Comparison of ENCODE assay signal across 29 cellular contexts in the genomic region with DNA sequence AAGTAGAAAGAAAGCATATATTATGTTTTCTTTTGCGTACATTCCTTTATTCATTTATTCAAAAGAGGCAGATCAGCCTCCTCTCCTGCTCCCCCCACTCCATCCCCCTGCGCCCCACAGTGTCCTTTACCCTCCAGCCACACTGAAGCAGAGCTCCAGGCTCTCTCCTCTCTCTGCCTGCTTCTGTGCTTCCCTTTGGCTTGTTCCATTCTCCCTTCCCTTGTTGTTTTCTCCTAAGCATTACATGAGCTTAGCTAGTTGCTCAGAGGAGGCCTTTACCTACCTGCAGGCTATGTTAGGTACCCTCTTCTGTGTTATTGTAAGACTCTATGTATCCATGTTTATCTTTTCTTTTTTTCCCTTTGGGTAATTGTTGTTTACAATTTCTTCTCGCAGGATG.
"Had no signal": no experiment of that assay in that cellular context is flagged by ENCODE, and none has a peak within 500 bp of the region (broad histone marks: within the 10 kb centered on the region; RNA-seq: fewer than 3 reads in every experiment).

No MANE protein-coding gene starts in this region.

- H3K4me1 ChIP-seq: breast epithelium, esophagus squamous epithelium, prostate gland had no signal

- H3K27me3 ChIP-seq: breast epithelium, esophagus squamous epithelium, neutrophil, sigmoid colon, upper lobe of left lung, vagina had no signal

- H3K9me3 ChIP-seq: breast epithelium, esophagus squamous epithelium, left ventricle myocardium inferior, mucosa of descending colon, neutrophil, prostate gland, sigmoid colon, thoracic aorta, upper lobe of left lung, vagina had no signal

- DNase-seq: activated CD4-positive, alpha-beta T cell treated with anti-CD3 and anti-CD28 coated beads for 1 hour; activated CD4-positive, alpha-beta T cell treated with anti-CD3 and anti-CD28 coated beads, Interleukin-2, amount 10 ng/mL, durations not matched to agents 7 days and 5 days; activated CD8-positive, alpha-beta memory T cell treated with anti-CD3 and anti-CD28 coated beads, Interleukin-2, amount 10 ng/mL, durations not matched to agents 7 days and 5 days; activated CD8-positive, alpha-beta T cell treated with anti-CD3 and anti-CD28 coated beads, Interleukin-2, amount 10 ng/mL, durations not matched to agents 7 days and 5 days; activated T-cell treated with anti-CD3 and anti-CD28 coated beads, Interleukin-2, amount 50 U/mL, for 48 hours; esophagus squamous epithelium; foreskin melanocyte; left ventricle myocardium inferior; mesendoderm; mucosa of descending colon; sigmoid colon; small intestine; stimulated activated CD4-positive, alpha-beta T cell treated with anti-CD3 and anti-CD28 coated beads, Interleukin-4, amount 100 ng/mL, for 24 hours; T-helper 9 cell; upper lobe of left lung had no signal

- H3K27me3 Mint-ChIP-seq: activated CD4-positive, alpha-beta T cell treated with anti-CD3 and anti-CD28 coated beads, Interleukin-2, amount 10 ng/mL, durations not matched to agents 7 days and 5 days; activated CD8-positive, alpha-beta memory T cell treated with anti-CD3 and anti-CD28 coated beads, Interleukin-2, amount 10 ng/mL, durations not matched to agents 7 days and 5 days; central memory CD8-positive, alpha-beta T cell; dendritic cell treated with granulocyte-macrophage colony-stimulating factor and Interleukin-4, amounts not matched to agents 40 ng/mL and 50 ng/mL, for 4 days; natural killer cell treated with Interleukin-12 subunit alpha and Interleukin-12 subunit beta and Interleukin-15 and Interleukin-18, amount 100 ng/mL, for 72 hours; stimulated activated naive CD8-positive, alpha-beta T cell treated with anti-CD3 and anti-CD28 coated beads, Interleukin-15, Interleukin-2, amounts not matched to agents 100 ng/mL and 50 ng/mL, for 24 hours had no signal

- H3K27ac Mint-ChIP-seq: activated CD4-positive, alpha-beta T cell treated with anti-CD3 and anti-CD28 coated beads, Interleukin-2, amount 10 ng/mL, durations not matched to agents 7 days and 5 days; activated CD8-positive, alpha-beta memory T cell treated with anti-CD3 and anti-CD28 coated beads, Interleukin-2, amount 10 ng/mL, durations not matched to agents 7 days and 5 days; activated CD8-positive, alpha-beta T cell treated with anti-CD3 and anti-CD28 coated beads, Interleukin-2, amount 10 ng/mL, durations not matched to agents 7 days and 5 days; activated naive CD4-positive, alpha-beta T cell treated with anti-CD3 and anti-CD28 coated beads, Interleukin-2, amount 50 U/mL, for 72 hours; activated T-helper 2 cell treated with anti-CD3 and anti-CD28 coated beads, Interferon-gamma antibody, Interleukin-2, Interleukin-4, amounts not matched to agents 10 μg/mL and 5 μg/mL and 100 μg/mL, durations not matched to agents 14 hours and 24 hours and 36 hours; dendritic cell treated with granulocyte-macrophage colony-stimulating factor and Interleukin-4, amounts not matched to agents 40 ng/mL and 50 ng/mL, for 4 days; natural killer cell treated with Interleukin-12 subunit alpha and Interleukin-12 subunit beta and Interleukin-15 and Interleukin-18, amount 100 ng/mL, for 72 hours; stimulated activated effector memory CD8-positive, alpha-beta T cell treated with anti-CD3 and anti-CD28 coated beads, Interleukin-12 subunit alpha, Interleukin-12 subunit beta, amount 100 ng/mL, for 72 hours; stimulated activated naive CD8-positive, alpha-beta T cell treated with anti-CD3 and anti-CD28 coated beads, Interleukin-15, Interleukin-2, amounts not matched to agents 100 ng/mL and 50 ng/mL, for 24 hours; T-helper 1 cell treated with Interleukin-12 subunit alpha and Interleukin-12 subunit beta and Interleukin-4 antibody, amounts not matched to agents 30 μg/mL and 1 μg/mL, for 36 hours had no signal

- H3K36me3 Mint-ChIP-seq: activated CD8-positive, alpha-beta memory T cell treated with anti-CD3 and anti-CD28 coated beads, Interleukin-2, amount 10 ng/mL, durations not matched to agents 7 days and 5 days; activated naive CD4-positive, alpha-beta T cell treated with anti-CD3 and anti-CD28 coated beads, Interleukin-2, amount 50 U/mL, for 72 hours; natural killer cell treated with Interleukin-12 subunit alpha and Interleukin-12 subunit beta and Interleukin-15 and Interleukin-18, amount 100 ng/mL, for 72 hours had no signal

- H3K27ac ChIP-seq: breast epithelium, epithelial cell of prostate, esophagus squamous epithelium, left ventricle myocardium inferior, neutrophil, prostate gland, sigmoid colon, thoracic aorta, upper lobe of left lung, vagina had no signal

- H3K4me1 Mint-ChIP-seq: activated CD4-positive, alpha-beta T cell treated with anti-CD3 and anti-CD28 coated beads, Interleukin-2, amount 10 ng/mL, durations not matched to agents 7 days and 5 days; activated CD8-positive, alpha-beta memory T cell treated with anti-CD3 and anti-CD28 coated beads, Interleukin-2, amount 10 ng/mL, durations not matched to agents 7 days and 5 days; stimulated activated effector memory CD8-positive, alpha-beta T cell treated with anti-CD3 and anti-CD28 coated beads, Interleukin-12 subunit alpha, Interleukin-12 subunit beta, amount 100 ng/mL, for 72 hours had no signal

- H3K9me3 Mint-ChIP-seq: activated CD4-positive, alpha-beta T cell treated with anti-CD3 and anti-CD28 coated beads, Interleukin-2, amount 10 ng/mL, durations not matched to agents 7 days and 5 days; activated naive CD4-positive, alpha-beta T cell treated with anti-CD3 and anti-CD28 coated beads, Interleukin-2, amount 50 U/mL, for 72 hours; activated T-helper 2 cell treated with anti-CD3 and anti-CD28 coated beads, Interferon-gamma antibody, Interleukin-2, Interleukin-4, amounts not matched to agents 10 μg/mL and 5 μg/mL and 100 μg/mL, durations not matched to agents 14 hours and 24 hours and 36 hours; central memory CD8-positive, alpha-beta T cell; dendritic cell treated with granulocyte-macrophage colony-stimulating factor and Interleukin-4, amounts not matched to agents 40 ng/mL and 50 ng/mL, for 4 days; natural killer cell treated with Interleukin-12 subunit alpha and Interleukin-12 subunit beta and Interleukin-15 and Interleukin-18, amount 100 ng/mL, for 72 hours; stimulated activated effector memory CD8-positive, alpha-beta T cell treated with anti-CD3 and anti-CD28 coated beads, Interleukin-12 subunit alpha, Interleukin-12 subunit beta, amount 100 ng/mL, for 72 hours; stimulated activated naive CD8-positive, alpha-beta T cell treated with anti-CD3 and anti-CD28 coated beads, Interleukin-15, Interleukin-2, amounts not matched to agents 100 ng/mL and 50 ng/mL, for 24 hours; T-helper 1 cell treated with Interleukin-12 subunit alpha and Interleukin-12 subunit beta and Interleukin-4 antibody, amounts not matched to agents 30 μg/mL and 1 μg/mL, for 36 hours had no signal

- H3K4me3 Mint-ChIP-seq: activated CD4-positive, alpha-beta T cell treated with anti-CD3 and anti-CD28 coated beads, Interleukin-2, amount 10 ng/mL, durations not matched to agents 7 days and 5 days; activated CD8-positive, alpha-beta memory T cell treated with anti-CD3 and anti-CD28 coated beads, Interleukin-2, amount 10 ng/mL, durations not matched to agents 7 days and 5 days; activated CD8-positive, alpha-beta T cell treated with anti-CD3 and anti-CD28 coated beads, Interleukin-2, amount 10 ng/mL, durations not matched to agents 7 days and 5 days; central memory CD8-positive, alpha-beta T cell; dendritic cell treated with granulocyte-macrophage colony-stimulating factor and Interleukin-4, amounts not matched to agents 40 ng/mL and 50 ng/mL, for 4 days; natural killer cell treated with Interleukin-12 subunit alpha and Interleukin-12 subunit beta and Interleukin-15 and Interleukin-18, amount 100 ng/mL, for 72 hours; stimulated activated effector memory CD8-positive, alpha-beta T cell treated with anti-CD3 and anti-CD28 coated beads, Interleukin-12 subunit alpha, Interleukin-12 subunit beta, amount 100 ng/mL, for 72 hours; stimulated activated naive CD8-positive, alpha-beta T cell treated with anti-CD3 and anti-CD28 coated beads, Interleukin-15, Interleukin-2, amounts not matched to agents 100 ng/mL and 50 ng/mL, for 24 hours; T-helper 1 cell treated with Interleukin-12 subunit alpha and Interleukin-12 subunit beta and Interleukin-4 antibody, amounts not matched to agents 30 μg/mL and 1 μg/mL, for 36 hours had no signal
